17 cellular contexts compared by ENCODE assay signal in the genomic region with DNA sequence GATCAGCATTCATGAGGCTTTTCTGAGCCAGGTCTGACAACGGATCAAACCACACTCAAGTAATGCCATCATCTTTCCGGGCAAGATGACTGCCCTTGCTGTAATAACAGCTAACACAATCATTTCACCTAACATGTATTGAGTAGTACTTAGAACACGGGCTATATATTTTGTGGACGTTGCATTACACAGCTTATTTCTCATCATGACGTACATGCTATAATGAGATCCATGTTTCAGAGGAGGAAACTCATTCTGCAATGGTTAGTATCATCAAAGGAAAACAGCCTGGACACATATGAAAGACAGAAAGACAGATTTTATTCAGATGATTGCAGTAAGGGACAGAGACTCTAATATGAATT.
"Had no signal": no experiment of that assay in that cellular context is flagged by ENCODE, and none has a peak within 500 bp of the region (broad histone marks: within the 10 kb centered on the region; RNA-seq: fewer than 3 reads in every experiment).

No MANE protein-coding gene starts in this region.

- H3K4me3 Mint-ChIP-seq: activated CD4-positive, alpha-beta T cell treated with anti-CD3 and anti-CD28 coated beads for 36 hours; activated CD8-positive, alpha-beta T cell treated with anti-CD3 and anti-CD28 coated beads, Interleukin-2, amount 10 ng/mL, durations not matched to agents 7 days and 5 days; activated naive CD8-positive, alpha-beta T cell treated with anti-CD3 and anti-CD28 coated beads, Interleukin-2, amount 10 ng/mL, durations not matched to agents 7 days and 5 days; naive thymus-derived CD4-positive, alpha-beta T cell had no signal

- H3K4me3 ChIP-seq: ascending aorta, esophagus muscularis mucosa, lung, psoas muscle had no signal

- H3K4me1 ChIP-seq: ascending aorta, esophagus muscularis mucosa, psoas muscle had no signal

- DNase-seq: activated CD4-positive, alpha-beta T cell treated with anti-CD3 and anti-CD28 coated beads for 36 hours; activated CD8-positive, alpha-beta memory T cell treated with anti-CD3 and anti-CD28 coated beads, Interleukin-2, amount 50 U/mL, for 48 hours; activated CD8-positive, alpha-beta T cell treated with anti-CD3 and anti-CD28 coated beads, Interleukin-2, amount 10 ng/mL, durations not matched to agents 7 days and 5 days; activated naive CD8-positive, alpha-beta T cell treated with anti-CD3 and anti-CD28 coated beads, Interleukin-2, amount 10 ng/mL, durations not matched to agents 7 days and 5 days; hypothalamus; naive thymus-derived CD4-positive, alpha-beta T cell; psoas muscle; stimulated activated CD4-positive, alpha-beta T cell treated with anti-CD3 and anti-CD28 coated beads, Interleukin-2, amount 100 ng/mL, for 48 hours; stimulated activated naive CD4-positive, alpha-beta T cell treated with Interleukin-2 at 50 U/mL for 16 hours; T-helper 1 cell; WERI-Rb-1 had no signal

- H3K36me3 Mint-ChIP-seq: activated naive CD8-positive, alpha-beta T cell treated with anti-CD3 and anti-CD28 coated beads, Interleukin-2, amount 10 ng/mL, durations not matched to agents 7 days and 5 days had no signal

- H3K27me3 ChIP-seq: ascending aorta, esophagus muscularis mucosa had no signal

- H3K4me1 Mint-ChIP-seq: activated CD4-positive, alpha-beta T cell treated with anti-CD3 and anti-CD28 coated beads for 36 hours had no signal

- H3K27me3 Mint-ChIP-seq: activated CD4-positive, alpha-beta T cell treated with anti-CD3 and anti-CD28 coated beads for 36 hours; naive thymus-derived CD4-positive, alpha-beta T cell had no signal

- H3K27ac Mint-ChIP-seq: activated CD4-positive, alpha-beta T cell treated with anti-CD3 and anti-CD28 coated beads for 36 hours; activated CD8-positive, alpha-beta T cell treated with anti-CD3 and anti-CD28 coated beads, Interleukin-2, amount 10 ng/mL, durations not matched to agents 7 days and 5 days; activated naive CD8-positive, alpha-beta T cell treated with anti-CD3 and anti-CD28 coated beads, Interleukin-2, amount 10 ng/mL, durations not matched to agents 7 days and 5 days; naive thymus-derived CD4-positive, alpha-beta T cell had no signal

- ATAC-seq: activated CD8-positive, alpha-beta T cell treated with anti-CD3 and anti-CD28 coated beads, Interleukin-2, amount 10 ng/mL, durations not matched to agents 7 days and 5 days; psoas muscle; sciatic nerve had no signal

- H3K27ac ChIP-seq: ascending aorta, esophagus muscularis mucosa, psoas muscle, WERI-Rb-1 had no signal

- FAIRE-seq: bronchial epithelial cell, endometrium had no signal

- H3K36me3 ChIP-seq: ascending aorta, esophagus muscularis mucosa, WERI-Rb-1 had no signal

- H3K9me3 ChIP-seq: ascending aorta, esophagus muscularis mucosa, psoas muscle had no signal
